ENCODE assay signal across 8 cellular contexts in the genomic region with DNA sequence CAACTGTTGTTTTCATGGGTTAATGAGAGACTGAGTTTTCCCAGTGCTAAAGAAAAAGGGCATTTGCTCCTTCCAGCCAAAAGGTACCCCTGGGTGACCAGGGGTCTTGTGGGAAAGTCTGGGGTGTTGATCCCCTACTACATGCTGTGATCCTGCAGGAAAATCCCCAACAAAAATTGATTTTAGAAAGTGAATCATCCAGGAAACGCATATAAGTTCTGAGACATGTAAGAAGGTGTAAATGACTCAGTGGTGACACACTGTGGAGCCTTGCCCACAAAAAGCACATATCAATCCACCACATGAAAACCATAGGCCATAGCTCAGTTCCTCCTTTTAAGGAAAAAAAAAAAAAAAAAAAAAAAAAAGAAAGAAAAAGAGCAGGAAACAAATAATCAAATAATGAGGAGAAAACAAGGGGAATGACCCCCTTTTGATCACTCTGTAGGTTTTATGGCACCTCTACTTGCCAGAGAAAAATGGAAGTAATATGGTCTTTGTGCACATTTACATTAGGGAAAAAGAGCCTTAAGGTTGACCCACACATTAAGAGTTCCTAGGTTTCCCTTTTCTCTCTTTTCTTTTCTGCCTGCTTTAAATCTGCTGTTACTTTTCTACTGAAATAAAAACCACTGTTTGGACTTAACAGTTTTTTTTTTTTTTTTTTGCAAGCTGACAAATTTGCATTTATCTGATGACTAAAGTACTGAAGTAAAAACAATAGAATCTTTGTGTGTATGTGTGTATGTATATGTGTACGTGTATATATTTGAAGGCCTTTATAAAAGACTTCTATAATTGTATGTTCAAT.
DNase-seq lines count a peak whose midpoint lies in the region; ATAC-seq lines count a peak whose summit lies in the region.

No MANE protein-coding gene starts in this region.

- ATAC-seq in GM19397 (IDR thresholded peaks at IDR 0.05; ENCODE audit: unreplicated experiment), result peak; percentile 89
- peak; percentile 99 for ATAC-seq in HG03432 (IDR thresholded peaks at IDR 0.05; ENCODE audit: unreplicated experiment)
- ATAC-seq in activated naive CD8-positive, alpha-beta T cell treated with anti-CD3 and anti-CD28 coated beads, Interleukin-2, amount 10 ng/mL, durations not matched to agents 7 days and 5 days (ENCODE audit: low read depth), result peak; percentile 80

- intact Hi-C loops in posterior cingulate gyrus (cut with DNase I), result no loop called here

- H3K9me3 Mint-ChIP-seq in activated naive CD8-positive, alpha-beta T cell treated with anti-CD3 and anti-CD28 coated beads, Interleukin-2, amount 10 ng/mL, durations not matched to agents 7 days and 5 days, result no peaks in the 10 kb centered on the region

- peaks cover 5% of the 10 kb centered on the region for H3K4me1 Mint-ChIP-seq in activated naive CD8-positive, alpha-beta T cell treated with anti-CD3 and anti-CD28 coated beads, Interleukin-2, amount 10 ng/mL, durations not matched to agents 7 days and 5 days

- POLR2A ChIA-PET in activated naive CD8-positive, alpha-beta T cell treated with anti-CD3 and anti-CD28 coated beads, Interleukin-2, amount 10 ng/mL, durations not matched to agents 7 days and 5 days (lab: Charles Lee), result no interaction called here

- H3K36me3 Mint-ChIP-seq in activated naive CD8-positive, alpha-beta T cell treated with anti-CD3 and anti-CD28 coated beads, Interleukin-2, amount 10 ng/mL, durations not matched to agents 7 days and 5 days, result no peaks in the 10 kb centered on the region

- H3K27me3 Mint-ChIP-seq in activated naive CD8-positive, alpha-beta T cell treated with anti-CD3 and anti-CD28 coated beads, Interleukin-2, amount 10 ng/mL, durations not matched to agents 7 days and 5 days, result peaks cover 2% of the 10 kb centered on the region

- peak; percentile 55 for DNase-seq in DMS53 (lab: John Stamatoyannopoulos, UW)
- DNase-seq in activated naive CD8-positive, alpha-beta T cell treated with anti-CD3 and anti-CD28 coated beads, Interleukin-2, amount 10 ng/mL, durations not matched to agents 7 days and 5 days, result no peak
- no peak for DNase-seq in posterior cingulate gyrus
- no peak for DNase-seq in GF-D8 (lab: John Stamatoyannopoulos, UW)
- no peak for DNase-seq in NCI-H345 (lab: John Stamatoyannopoulos, UW)
- no peak for DNase-seq in HUDEP-2 (lab: John Stamatoyannopoulos, UW; ENCODE audit: unreplicated experiment in 76 of 76)

- H3K4me3 Mint-ChIP-seq in activated naive CD8-positive, alpha-beta T cell treated with anti-CD3 and anti-CD28 coated beads, Interleukin-2, amount 10 ng/mL, durations not matched to agents 7 days and 5 days, result no peak overlapping the region

- no peak overlapping the region for H3K27ac Mint-ChIP-seq in activated naive CD8-positive, alpha-beta T cell treated with anti-CD3 and anti-CD28 coated beads, Interleukin-2, amount 10 ng/mL, durations not matched to agents 7 days and 5 days
